In genomic region chr6:166541876-166542579, GRCh38 we compare ENCODE assay signal across 10 cellular contexts. TPM values are rescaled to one million over a fixed set of nuclear protein-coding genes. Genes with fewer than 3 reads are reported as not detected.
DNase-seq lines count a peak whose midpoint lies in the region; ATAC-seq and TF ChIP-seq lines count a peak whose summit lies in the region.
"Had no signal": no experiment of that assay in that cellular context is flagged by ENCODE, and none has a peak within 500 bp of the region (broad histone marks: within the 10 kb centered on the region; RNA-seq: fewer than 3 reads in every experiment).

No MANE protein-coding gene starts in this region.

- H2BK12ac ChIP-seq in trophoblast cell (ENCODE audit: low read length): no peak overlapping the region

- H4K12ac ChIP-seq in trophoblast cell (ENCODE audit: low read depth, low read length): no peak overlapping the region

- no peak overlapping the region for H2AFZ ChIP-seq in trophoblast cell (ENCODE audit: insufficient read depth, low read length, poor library complexity)

- H3K27me3 Mint-ChIP-seq in activated CD4-positive, alpha-beta T cell treated with anti-CD3 and anti-CD28 coated beads, Interleukin-2, amount 10 ng/mL, durations not matched to agents 7 days and 5 days: no peaks in the 10 kb centered on the region
- H3K27me3 Mint-ChIP-seq in chondrocyte (ENCODE audit: low read depth): no peaks in the 10 kb centered on the region

- peak overlapping the region; percentile 56 for H3K4me3 Mint-ChIP-seq in activated CD4-positive, alpha-beta T cell treated with anti-CD3 and anti-CD28 coated beads, Interleukin-2, amount 10 ng/mL, durations not matched to agents 7 days and 5 days
- no peak overlapping the region for H3K4me3 Mint-ChIP-seq in chondrocyte (ENCODE audit: unreplicated experiment)

- no peaks in the 10 kb centered on the region for H3K9me3 Mint-ChIP-seq in activated CD4-positive, alpha-beta T cell treated with anti-CD3 and anti-CD28 coated beads, Interleukin-2, amount 10 ng/mL, durations not matched to agents 7 days and 5 days
- no peaks in the 10 kb centered on the region for H3K9me3 Mint-ChIP-seq in chondrocyte (ENCODE audit: low read depth)

- H3K14ac ChIP-seq in trophoblast cell (ENCODE audit: low read length): no peak overlapping the region

- peak overlapping the region; percentile 22 for H3K27ac Mint-ChIP-seq in activated CD4-positive, alpha-beta T cell treated with anti-CD3 and anti-CD28 coated beads, Interleukin-2, amount 10 ng/mL, durations not matched to agents 7 days and 5 days
- peak overlapping the region; percentile 65 for H3K27ac Mint-ChIP-seq in chondrocyte (ENCODE audit: unreplicated experiment)

- CTCF ChIA-PET in activated CD4-positive, alpha-beta T cell treated with anti-CD3 and anti-CD28 coated beads, Interleukin-2, amount 10 ng/mL, durations not matched to agents 7 days and 5 days (lab: Charles Lee): no interaction called here

- no peak for DNase-seq in activated CD4-positive, alpha-beta T cell treated with anti-CD3 and anti-CD28 coated beads, Interleukin-2, amount 10 ng/mL, durations not matched to agents 7 days and 5 days
- no peak for DNase-seq in activated CD4-positive, alpha-beta T cell treated with anti-CD3 and anti-CD28 coated beads for 4 hours
- DNase-seq in chondrocyte (ENCODE audit: low spot score) (no peak), trophoblast cell (no peak), NCI-H748 (lab: John Stamatoyannopoulos, UW; ENCODE audit: unreplicated experiment) (no peak)
- DNase-seq: NCI-H1092 treated with DMSO at 0.1 percent for 48 hours had no signal

- H3K18ac ChIP-seq in trophoblast cell (ENCODE audit: low read length): no peak overlapping the region

- 88% methylated on average over 12 of the region's 12 CpGs for WGBS in HUES64
- WGBS in trophoblast cell (ENCODE audit: extremely low coverage, insufficient coverage, insufficient read length): no CpG with 5 or more reads among the region's 12 CpGs

- H3K9me3 ChIP-seq in HUES64 (ENCODE audit: insufficient read depth, low read depth, low read length): no peaks in the 10 kb centered on the region
- no peaks in the 10 kb centered on the region for H3K9me3 ChIP-seq in trophoblast cell (ENCODE audit: insufficient read depth, low read depth, low read length)

- H3K4me3 ChIP-seq in HUES64 (ENCODE audit: low read length) (no peak overlapping the region), trophoblast cell (ENCODE audit: low read depth, low read length) (no peak overlapping the region)
- H3K4me3 ChIP-seq: SK-N-MC had no signal

- no peak overlapping the region for H4K91ac ChIP-seq in trophoblast cell (ENCODE audit: low read depth, low read length)

- no peak for ATAC-seq in GM21423 (IDR thresholded peaks at IDR 0.05; ENCODE audit: unreplicated experiment)
- no peak for ATAC-seq in GM19397 (IDR thresholded peaks at IDR 0.05; ENCODE audit: unreplicated experiment)

- H3K9ac ChIP-seq in HUES64 (ENCODE audit: low read depth, low read length): no peak overlapping the region
- H3K9ac ChIP-seq in trophoblast cell (ENCODE audit: low read length): no peak overlapping the region

- H3K36me3 ChIP-seq in HUES64 (ENCODE audit: insufficient read depth, low read length) (no peaks in the 10 kb centered on the region), trophoblast cell (ENCODE audit: control insufficient read depth in 1 of 2, insufficient read depth in 2 of 2, low read length in 2 of 2) (no peaks in the 10 kb centered on the region)

- H3K27ac ChIP-seq in HUES64 (ENCODE audit: low read depth, low read length) (peak overlapping the region; percentile 19; the same call in 1 of the 2 replicates), trophoblast cell (ENCODE audit: low read depth, low read length) (peak overlapping the region; percentile 41)
- H3K27ac ChIP-seq: SK-N-MC had no signal

- H3K23ac ChIP-seq in trophoblast cell (ENCODE audit: low read length): no peak overlapping the region

- TF ChIP-seq CTCF in chondrocyte (IDR thresholded peaks at IDR 0.05): no peak

- H3K4ac ChIP-seq in trophoblast cell (ENCODE audit: low read depth, low read length): no peak overlapping the region

- H3K27me3 ChIP-seq in HUES64 (ENCODE audit: insufficient read depth, low read length) (no peaks in the 10 kb centered on the region), trophoblast cell (ENCODE audit: insufficient read depth, low read length) (no peaks in the 10 kb centered on the region)

- H2BK5ac ChIP-seq in trophoblast cell (ENCODE audit: low read depth, low read length, poor library complexity): no peak overlapping the region

- peak overlapping the region; percentile 40 for H3K4me2 ChIP-seq in trophoblast cell (ENCODE audit: low read length)

- H3K4me1 ChIP-seq in HUES64 (ENCODE audit: insufficient read depth, low read length) (peaks cover 25% of the 10 kb centered on the region), trophoblast cell (ENCODE audit: control insufficient read depth in 1 of 2, insufficient read depth in 2 of 2, low read length in 2 of 2) (peaks cover 19 to 21% of the 10 kb centered on the region in 2 experiments)

- no peak overlapping the region for H4K8ac ChIP-seq in trophoblast cell (ENCODE audit: low read depth, low read length)

- H2BK120ac ChIP-seq in trophoblast cell (ENCODE audit: insufficient read depth, low read length, poor library complexity): no peak overlapping the region

- peaks cover 14% of the 10 kb centered on the region for H3K79me1 ChIP-seq in trophoblast cell (ENCODE audit: low read length)

- H3K4me1 Mint-ChIP-seq in activated CD4-positive, alpha-beta T cell treated with anti-CD3 and anti-CD28 coated beads, Interleukin-2, amount 10 ng/mL, durations not matched to agents 7 days and 5 days: peaks cover 35% of the 10 kb centered on the region
- peaks cover 29% of the 10 kb centered on the region for H3K4me1 Mint-ChIP-seq in chondrocyte (ENCODE audit: low read depth)

- H3K36me3 Mint-ChIP-seq in activated CD4-positive, alpha-beta T cell treated with anti-CD3 and anti-CD28 coated beads, Interleukin-2, amount 10 ng/mL, durations not matched to agents 7 days and 5 days (ENCODE audit: low read depth): no peaks in the 10 kb centered on the region
- peaks cover 15% of the 10 kb centered on the region for H3K36me3 Mint-ChIP-seq in chondrocyte (ENCODE audit: low read depth)

- H2AK5ac ChIP-seq in trophoblast cell (ENCODE audit: low read length): no peak overlapping the region

- H3K79me2 ChIP-seq in trophoblast cell (ENCODE audit: control insufficient read depth, insufficient read depth, low read length, poor library complexity): peaks cover 1% of the 10 kb centered on the region

- POLR2A ChIA-PET in activated CD4-positive, alpha-beta T cell treated with anti-CD3 and anti-CD28 coated beads, Interleukin-2, amount 10 ng/mL, durations not matched to agents 7 days and 5 days (lab: Charles Lee): no interaction called here

RNA-seq across cellular contexts. Expression of gene RAMACL, which starts 44.5 kb away (rescaled TPM):
- under 1 TPM; 0.25 to 0.32 TPM for total RNA-seq in activated CD4-positive, alpha-beta T cell treated with anti-CD3 and anti-CD28 coated beads, Interleukin-2, amount 10 ng/mL, durations not matched to agents 7 days and 5 days
- 0.25 TPM for polyA plus RNA-seq in HUES64 (2013, experiment 1 of 2)
- 0.25 TPM for polyA plus RNA-seq in HUES64 (2013, experiment 2 of 2)
- total RNA-seq in chondrocyte: 1.7 to 4.8 TPM (median 2.4 TPM) in 3 replicates
- polyA plus RNA-seq in trophoblast cell (2013): 0.25 and 0.26 TPM in 2 replicates
